In the genomic region with DNA sequence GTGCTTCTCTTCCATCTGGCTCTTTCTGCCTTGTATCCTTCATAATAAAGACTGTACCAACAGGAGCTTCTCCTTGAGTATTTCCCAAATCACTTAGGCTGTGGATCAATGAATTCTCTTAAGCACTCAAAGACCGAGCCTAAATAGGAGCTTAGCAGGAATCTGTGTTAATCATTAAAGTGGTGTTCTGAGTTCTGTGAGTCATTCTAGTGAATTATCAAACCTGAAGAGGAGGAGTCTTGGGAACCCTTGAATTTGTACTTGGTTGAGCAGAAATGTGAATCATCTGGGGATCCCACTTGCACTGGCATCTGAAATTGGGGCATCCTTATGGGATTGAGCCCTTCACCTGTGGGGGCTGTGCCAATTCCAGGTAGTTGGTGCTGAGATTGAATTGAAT, we compare ENCODE assay signal across 23 cellular contexts.
"Had no signal": no experiment of that assay in that cellular context is flagged by ENCODE, and none has a peak within 500 bp of the region (broad histone marks: within the 10 kb centered on the region; RNA-seq: fewer than 3 reads in every experiment).

No MANE protein-coding gene starts in this region.

- H3K27me3 Mint-ChIP-seq: activated naive CD8-positive, alpha-beta T cell; memory B cell; progenitor cell of endocrine pancreas; stimulated activated naive CD8-positive, alpha-beta T cell treated with anti-CD3 and anti-CD28 coated beads, Interleukin-15, Interleukin-2, amounts not matched to agents 100 ng/mL and 50 ng/mL, for 24 hours had no signal

- H3K9me3 ChIP-seq: gastrocnemius medialis, left ventricle myocardium inferior, mucosa of descending colon, right atrium auricular region, transverse colon, uterus had no signal

- DNase-seq: activated CD4-positive, alpha-beta T cell treated with anti-CD3 and anti-CD28 coated beads, Interleukin-2, amount 50 U/mL, for 48 hours; amniotic stem cell; central memory CD4-positive, alpha-beta T cell; dorsolateral prefrontal cortex; erythroblast; gastrocnemius medialis; heart left ventricle; left ventricle myocardium inferior; mucosa of descending colon; naive B cell; stimulated activated CD4-positive, alpha-beta T cell treated with anti-CD3 and anti-CD28 coated beads, Interleukin-2, amount 100 ng/mL, for 24 hours; transverse colon; uterus had no signal

- H3K4me1 ChIP-seq: gastrocnemius medialis, heart left ventricle, left ventricle myocardium inferior, right atrium auricular region, transverse colon, uterus had no signal

- FAIRE-seq: colon had no signal

- H3K36me3 Mint-ChIP-seq: memory B cell, naive B cell had no signal

- H3K4me3 ChIP-seq: dorsolateral prefrontal cortex, gastrocnemius medialis, heart left ventricle, left ventricle myocardium inferior, mucosa of descending colon, right atrium auricular region, transverse colon, uterus had no signal

- H3K27ac ChIP-seq: dorsolateral prefrontal cortex, gastrocnemius medialis, heart left ventricle, left ventricle myocardium inferior, right atrium auricular region, transverse colon, uterus had no signal

- H3K27me3 ChIP-seq: gastrocnemius medialis, heart left ventricle, right atrium auricular region, transverse colon, uterus had no signal

- H3K27ac Mint-ChIP-seq: activated naive CD8-positive, alpha-beta T cell; activated T-helper 1 cell treated with anti-CD3 and anti-CD28 coated beads, Interleukin-12 subunit alpha, Interleukin-12 subunit beta, Interleukin-2, Interleukin-4 antibody, amounts not matched to agents 30 ng/mL and 10 ng/mL and 1 ng/mL, durations not matched to agents 14 hours and 24 hours and 36 hours; memory B cell; naive B cell; progenitor cell of endocrine pancreas; stimulated activated naive CD8-positive, alpha-beta T cell treated with anti-CD3 and anti-CD28 coated beads, Interleukin-15, Interleukin-2, amounts not matched to agents 100 ng/mL and 50 ng/mL, for 24 hours; T-helper 1 cell treated with Interleukin-12 subunit alpha and Interleukin-12 subunit beta and Interleukin-4 antibody, amounts not matched to agents 30 μg/mL and 1 μg/mL, for 36 hours had no signal

- ATAC-seq: activated CD4-positive, CD25-positive, alpha-beta regulatory T cell treated with anti-CD3 and anti-CD28 coated beads, Interleukin-2, amount 50 U/mL, for 24 hours; gastrocnemius medialis; heart left ventricle; mucosa of descending colon had no signal

- H3K36me3 ChIP-seq: gastrocnemius medialis, heart left ventricle, left ventricle myocardium inferior, right atrium auricular region, transverse colon, uterus had no signal

- H3K4me3 Mint-ChIP-seq: activated naive CD8-positive, alpha-beta T cell; activated T-helper 1 cell treated with anti-CD3 and anti-CD28 coated beads, Interleukin-12 subunit alpha, Interleukin-12 subunit beta, Interleukin-2, Interleukin-4 antibody, amounts not matched to agents 30 ng/mL and 10 ng/mL and 1 ng/mL, durations not matched to agents 14 hours and 24 hours and 36 hours; memory B cell; naive B cell; neural crest cell; stimulated activated naive CD8-positive, alpha-beta T cell treated with anti-CD3 and anti-CD28 coated beads, Interleukin-15, Interleukin-2, amounts not matched to agents 100 ng/mL and 50 ng/mL, for 24 hours; T-helper 1 cell treated with Interleukin-12 subunit alpha and Interleukin-12 subunit beta and Interleukin-4 antibody, amounts not matched to agents 30 μg/mL and 1 μg/mL, for 36 hours had no signal

- H3K4me1 Mint-ChIP-seq: memory B cell, naive B cell, neural crest cell had no signal
